Comparison of ENCODE assay signal across 21 cellular contexts in genomic region chr22:37568448-37569008, GRCh38. TPM values are rescaled to one million over a fixed set of nuclear protein-coding genes. Genes with fewer than 3 reads are reported as not detected.
DNase-seq lines count a peak whose midpoint lies in the region; ATAC-seq and TF ChIP-seq lines count a peak whose summit lies in the region.
"Had no signal": no experiment of that assay in that cellular context is flagged by ENCODE, and none has a peak within 500 bp of the region (broad histone marks: within the 10 kb centered on the region; RNA-seq: fewer than 3 reads in every experiment).

No MANE protein-coding gene starts in this region.

- TF ChIP-seq POLR2A in tibial nerve (IDR thresholded peaks at IDR 0.05): no peak

- H3K27ac ChIP-seq in HUES6 (ENCODE audit: low read depth, low read length): no peak overlapping the region
- peak overlapping the region; percentile 89 for H3K27ac ChIP-seq in caudate nucleus (ENCODE audit: low read depth, low read length)
- peak overlapping the region; percentile 60 for H3K27ac ChIP-seq in lower lobe of right lung
- peak overlapping the region; percentile 69 to 100 (median 100) for H3K27ac ChIP-seq in tibial nerve
- H3K27ac ChIP-seq: ascending aorta had no signal

- H3K4me3 ChIP-seq in HUES6 (ENCODE audit: low read depth, low read length): no peak overlapping the region
- no peak overlapping the region for H3K4me3 ChIP-seq in lower lobe of right lung
- no peak overlapping the region for H3K4me3 ChIP-seq in tibial nerve
- H3K4me3 ChIP-seq: ascending aorta, heart right ventricle had no signal

- TF ChIP-seq CTCF in lower lobe of right lung (IDR thresholded peaks at IDR 0.05) (no peak), tibial nerve (IDR thresholded peaks at IDR 0.05) (no peak)

- no peak for TF ChIP-seq EP300 in tibial nerve (IDR thresholded peaks at IDR 0.05)

- intact Hi-C loops in lower lobe of right lung (cut with DNase I): no loop called here

- ATAC-seq in lower lobe of right lung: no peak
- no peak for ATAC-seq in GM19351 (IDR thresholded peaks at IDR 0.05; ENCODE audit: unreplicated experiment)
- ATAC-seq in HG02852 (IDR thresholded peaks at IDR 0.05; ENCODE audit: unreplicated experiment): no peak

- H3K4me1 ChIP-seq in HUES6 (ENCODE audit: control insufficient read depth, insufficient read depth, low read length) (peaks cover 46% of the 10 kb centered on the region), lower lobe of right lung (peaks cover 70% of the 10 kb centered on the region), tibial nerve (peaks cover 6 to 82% (median 61%) of the 10 kb centered on the region in 4 donors)

- H3K27me3 ChIP-seq in HUES6 (ENCODE audit: control insufficient read depth, insufficient read depth, low read length): no peaks in the 10 kb centered on the region
- H3K27me3 ChIP-seq in lower lobe of right lung (ENCODE audit: low read depth): no peaks in the 10 kb centered on the region
- no peaks in the 10 kb centered on the region for H3K27me3 ChIP-seq in tibial nerve
- H3K27me3 ChIP-seq: ascending aorta had no signal

- H3K36me3 ChIP-seq in HUES6 (ENCODE audit: control insufficient read depth, insufficient read depth, low read length) (peaks cover 17% of the 10 kb centered on the region; the same call in 1 of the 2 replicates), lower lobe of right lung (peaks cover 34% of the 10 kb centered on the region), tibial nerve (peaks cover 0 to 31% (median 0%) of the 10 kb centered on the region in 3 donors)

- WGBS in tibial nerve, 2 donors: 58 to 74% methylated on average over 10 to 13 of the region's 14 CpGs

- DNase-seq in caudate nucleus (lab: John Stamatoyannopoulos, UW): no peak
- no peak for DNase-seq in lower lobe of right lung
- DNase-seq in tibial nerve (ENCODE audit: low spot score in 2 of 2): no peak
- DNase-seq in NCI-H2227 (lab: John Stamatoyannopoulos, UW; ENCODE audit: unreplicated experiment): no peak
- DNase-seq: activated B cell treated with CpG ODN at 0.5 μM for 24 hours; activated CD4-positive, alpha-beta memory T cell treated with anti-CD3 and anti-CD28 coated beads, Interleukin-2, amount 10 ng/mL, durations not matched to agents 7 days and 5 days; activated naive CD4-positive, alpha-beta T cell treated with anti-CD3 and anti-CD28 coated beads, Interleukin-2, amount 50 U/mL, for 16 hours; activated T-cell treated with anti-CD3 and anti-CD28 coated beads, Interleukin-2, amount 50 U/mL, for 24 hours; heart right ventricle; immature natural killer cell; NCI-H1105; NCI-H2081; stimulated activated CD8-positive, alpha-beta memory T cell treated with anti-CD3 and anti-CD28 coated beads, Interleukin-4, amount 100 ng/mL, for 48 hours had no signal

- peak overlapping the region; percentile 66 for H3K9ac ChIP-seq in HUES6 (ENCODE audit: low read length)

- H3K9me3 ChIP-seq in HUES6 (ENCODE audit: control insufficient read depth, insufficient read depth, low read depth, low read length) (no peaks in the 10 kb centered on the region), lower lobe of right lung (no peaks in the 10 kb centered on the region), tibial nerve (no peaks in the 10 kb centered on the region)
- H3K9me3 ChIP-seq: ascending aorta, heart right ventricle had no signal

RNA-seq across cellular contexts. Expression of gene CDC42EP1, which starts 8.2 kb away (rescaled TPM):
- total RNA-seq in lower lobe of right lung (46.0 TPM), tibial nerve (10 to 100 TPM; 28.4 to 53.4 (median 33.4) TPM)
- total RNA-seq: activated B cell treated with CpG ODN at 0.5 μM for 24 hours had no signal

RNA-seq across cellular contexts. Expression of gene LGALS2, which starts 11.4 kb away (rescaled TPM):
- total RNA-seq in lower lobe of right lung: 1.9 TPM
- not detected for total RNA-seq in tibial nerve
- total RNA-seq: activated B cell treated with CpG ODN at 0.5 μM for 24 hours; activated CD4-positive, alpha-beta memory T cell treated with anti-CD3 and anti-CD28 coated beads, Interleukin-2, amount 10 ng/mL, durations not matched to agents 7 days and 5 days; ascending aorta; LHCN-M2; NCI-H460; neural crest cell; T-helper 2 cell treated with Interferon-gamma antibody and Interleukin-4, amounts not matched to agents 100 ng/mL and 5 ng/mL, for 36 hours had no signal

RNA-seq across cellular contexts. Expression of gene GGA1, which starts 40.1 kb away (rescaled TPM):
- total RNA-seq in lower lobe of right lung (64.8 TPM), tibial nerve (10 to 100 TPM; 66.3 to 99.0 (median 77.2) TPM)

RNA-seq across cellular contexts. Expression of gene CARD10, which starts 49.3 kb away (rescaled TPM):
- 14.9 TPM for total RNA-seq in lower lobe of right lung
- total RNA-seq in tibial nerve: 10 to 100 TPM; 12.5 to 21.6 (median 17.0) TPM
- total RNA-seq: activated B cell treated with CpG ODN at 0.5 μM for 24 hours had no signal
